In genomic region chr7:66524738-66525137, GRCh38 we compare ENCODE assay signal across 11 cellular contexts.
DNase-seq lines count a peak whose midpoint lies in the region; ATAC-seq and TF ChIP-seq lines count a peak whose summit lies in the region.
"Had no signal": no experiment of that assay in that cellular context is flagged by ENCODE, and none has a peak within 500 bp of the region (broad histone marks: within the 10 kb centered on the region; RNA-seq: fewer than 3 reads in every experiment).

No MANE protein-coding gene starts in this region.

- H3K9me3 Mint-ChIP-seq in CD4-positive, alpha-beta T cell = no peaks in the 10 kb centered on the region
- no peaks in the 10 kb centered on the region for H3K9me3 Mint-ChIP-seq in naive thymus-derived CD4-positive, alpha-beta T cell
- no peaks in the 10 kb centered on the region for H3K9me3 Mint-ChIP-seq in stimulated activated effector memory CD8-positive, alpha-beta T cell treated with anti-CD3 and anti-CD28 coated beads, Interleukin-12 subunit alpha, Interleukin-12 subunit beta, amount 100 ng/mL, for 72 hours

- CTCF ChIA-PET in CD4-positive, alpha-beta T cell (lab: Charles Lee) = no interaction called here
- CTCF ChIA-PET in Panc1 (lab: Charles Lee) = no interaction called here
- CTCF ChIA-PET in naive thymus-derived CD4-positive, alpha-beta T cell (lab: Charles Lee) = interaction anchor here (0.5 kb wide), 1 partner anchor 385 kb away, joined by 3 read pairs; no protein-coding TSS in a partner anchor

- H3K27ac ChIP-seq in CD4-positive, alpha-beta T cell (ENCODE audit: low read depth, low read length) = no peak overlapping the region
- H3K27ac ChIP-seq in Panc1 (ENCODE audit: low read length) = no peak overlapping the region
- H3K27ac ChIP-seq in naive thymus-derived CD4-positive, alpha-beta T cell (ENCODE audit: low read depth, low read length) = no peak overlapping the region
- no peak overlapping the region for H3K27ac ChIP-seq in dorsolateral prefrontal cortex

- no peak overlapping the region for H3K4me3 Mint-ChIP-seq in CD4-positive, alpha-beta T cell
- H3K4me3 Mint-ChIP-seq in naive thymus-derived CD4-positive, alpha-beta T cell = no peak overlapping the region
- H3K4me3 Mint-ChIP-seq in stimulated activated effector memory CD8-positive, alpha-beta T cell treated with anti-CD3 and anti-CD28 coated beads, Interleukin-12 subunit alpha, Interleukin-12 subunit beta, amount 100 ng/mL, for 72 hours = no peak overlapping the region
- H3K4me3 Mint-ChIP-seq: CD14-positive monocyte had no signal

- H3K27ac Mint-ChIP-seq in CD4-positive, alpha-beta T cell = peak overlapping the region; percentile 12
- peak overlapping the region in 5 of 9 donors; percentile 26 to 77 (median 51) for H3K27ac Mint-ChIP-seq in naive thymus-derived CD4-positive, alpha-beta T cell
- H3K27ac Mint-ChIP-seq in stimulated activated effector memory CD8-positive, alpha-beta T cell treated with anti-CD3 and anti-CD28 coated beads, Interleukin-12 subunit alpha, Interleukin-12 subunit beta, amount 100 ng/mL, for 72 hours = peak overlapping the region; percentile 80

- no peak for TF ChIP-seq CTCF in CD4-positive, alpha-beta T cell (IDR thresholded peaks at IDR 0.05)
- TF ChIP-seq CTCF in Panc1 (IDR thresholded peaks at IDR 0.05) = no peak
- no peak for TF ChIP-seq CTCF in dorsolateral prefrontal cortex (IDR thresholded peaks at IDR 0.05 in 54 of 56, conservative IDR thresholded peaks at IDR 0.05 in 2 of 56; ENCODE audit: low read depth in 1 of 56, partially characterized antibody in 56 of 56)

- BruUV-seq in Panc1 (replicated peaks; lab: Mats Ljungman, UMichigan) = no TSS peak

- no peaks in the 10 kb centered on the region for H3K4me1 ChIP-seq in Panc1 (ENCODE audit: control insufficient read depth, insufficient read depth, low read length)
- H3K4me1 ChIP-seq in naive thymus-derived CD4-positive, alpha-beta T cell (ENCODE audit: control insufficient read depth in 2 of 2, insufficient read depth in 2 of 2, low read length in 2 of 2) = no peaks in the 10 kb centered on the region

- POLR2A ChIA-PET in CD4-positive, alpha-beta T cell (lab: Charles Lee) = no interaction called here
- POLR2A ChIA-PET in Panc1 (lab: Charles Lee) = no interaction called here
- POLR2A ChIA-PET in naive thymus-derived CD4-positive, alpha-beta T cell (lab: Charles Lee) = no interaction called here

- H3K27me3 Mint-ChIP-seq in CD4-positive, alpha-beta T cell = no peaks in the 10 kb centered on the region
- no peaks in the 10 kb centered on the region for H3K27me3 Mint-ChIP-seq in naive thymus-derived CD4-positive, alpha-beta T cell

- H3K9me3 ChIP-seq in CD4-positive, alpha-beta T cell (ENCODE audit: control insufficient read depth, low read length) = no peaks in the 10 kb centered on the region
- H3K9me3 ChIP-seq in Panc1 (ENCODE audit: control insufficient read depth, insufficient read depth, low read depth, low read length) = no peaks in the 10 kb centered on the region
- H3K9me3 ChIP-seq in naive thymus-derived CD4-positive, alpha-beta T cell (ENCODE audit: control insufficient read depth in 2 of 3, low read length in 3 of 3) = no peaks in the 10 kb centered on the region

- no peaks in the 10 kb centered on the region for H3K27me3 ChIP-seq in CD4-positive, alpha-beta T cell (ENCODE audit: control insufficient read depth, insufficient read depth, low read length)
- H3K27me3 ChIP-seq in Panc1 (ENCODE audit: control insufficient read depth, insufficient read depth, low read length) (no peaks in the 10 kb centered on the region), dorsolateral prefrontal cortex (no peaks in the 10 kb centered on the region)
- H3K27me3 ChIP-seq in naive thymus-derived CD4-positive, alpha-beta T cell (ENCODE audit: control insufficient read depth in 2 of 2, insufficient read depth in 2 of 2, low read length in 2 of 2) = no peaks in the 10 kb centered on the region

- H3K36me3 ChIP-seq in Panc1 (ENCODE audit: control insufficient read depth, insufficient read depth, low read length) = no peaks in the 10 kb centered on the region
- H3K36me3 ChIP-seq in naive thymus-derived CD4-positive, alpha-beta T cell (ENCODE audit: control insufficient read depth in 2 of 3, insufficient read depth in 3 of 3, low read length in 3 of 3) = peaks cover 0 to 4% (median 0%) of the 10 kb centered on the region in 3 experiments

- no peak for ATAC-seq in CD4-positive, alpha-beta T cell (ENCODE audit: poor library complexity)
- peak; percentile 22; the same call in 1 of the 2 replicates for ATAC-seq in Panc1
- no peak for ATAC-seq in naive thymus-derived CD4-positive, alpha-beta T cell
- ATAC-seq in stimulated activated effector memory CD8-positive, alpha-beta T cell treated with anti-CD3 and anti-CD28 coated beads, Interleukin-12 subunit alpha, Interleukin-12 subunit beta, amount 100 ng/mL, for 72 hours = no peak
- ATAC-seq: HCT116 had no signal

- H3K4me1 Mint-ChIP-seq in CD4-positive, alpha-beta T cell (ENCODE audit: low read depth) = no peaks in the 10 kb centered on the region
- H3K4me1 Mint-ChIP-seq in naive thymus-derived CD4-positive, alpha-beta T cell = peaks cover 0 to 5% (median 0%) of the 10 kb centered on the region in 7 donors
- H3K4me1 Mint-ChIP-seq in stimulated activated effector memory CD8-positive, alpha-beta T cell treated with anti-CD3 and anti-CD28 coated beads, Interleukin-12 subunit alpha, Interleukin-12 subunit beta, amount 100 ng/mL, for 72 hours = peaks cover 10% of the 10 kb centered on the region

- H3K4me3 ChIP-seq in Panc1 (ENCODE audit: low read depth in 2 of 2, low read length in 2 of 2) = no peak overlapping the region
- H3K4me3 ChIP-seq in naive thymus-derived CD4-positive, alpha-beta T cell (ENCODE audit: low read length) = no peak overlapping the region
- H3K4me3 ChIP-seq in dorsolateral prefrontal cortex = no peak overlapping the region

- DNase-seq in CD4-positive, alpha-beta T cell = no peak
- DNase-seq in Panc1 (ENCODE audit: low read depth, low spot score) (no peak), SKM-1 (lab: John Stamatoyannopoulos, UW; ENCODE audit: unreplicated experiment) (no peak), dorsolateral prefrontal cortex (no peak), 8988T (no peak)
- DNase-seq in naive thymus-derived CD4-positive, alpha-beta T cell = no peak
- DNase-seq in stimulated activated effector memory CD8-positive, alpha-beta T cell treated with anti-CD3 and anti-CD28 coated beads, Interleukin-12 subunit alpha, Interleukin-12 subunit beta, amount 100 ng/mL, for 72 hours (ENCODE audit: low spot score in 2 of 2) = no peak
- DNase-seq: Calu3, DMS 273 treated with DMSO at 0.1 percent for 48 hours had no signal

- intact Hi-C loops in CD4-positive, alpha-beta T cell (cut with DNase I, micrococcal nuclease) = no loop called here
- intact Hi-C loops in Panc1 (cut with micrococcal nuclease; ENCODE audit: unreplicated experiment) = no loop called here
- intact Hi-C loops in naive thymus-derived CD4-positive, alpha-beta T cell (cut with micrococcal nuclease) = loop anchor here in 1 of 2 donors (10.0 kb wide), 1 partner anchor 60 kb away; no protein-coding TSS in a partner anchor
- intact Hi-C loops in dorsolateral prefrontal cortex (cut with DNase I) = no loop called here

- no peaks in the 10 kb centered on the region for H3K36me3 Mint-ChIP-seq in CD4-positive, alpha-beta T cell (ENCODE audit: low read depth)
- H3K36me3 Mint-ChIP-seq in naive thymus-derived CD4-positive, alpha-beta T cell = peaks cover 0 to 4% (median 0%) of the 10 kb centered on the region in 5 donors
- H3K36me3 Mint-ChIP-seq in stimulated activated effector memory CD8-positive, alpha-beta T cell treated with anti-CD3 and anti-CD28 coated beads, Interleukin-12 subunit alpha, Interleukin-12 subunit beta, amount 100 ng/mL, for 72 hours = peaks cover 6% of the 10 kb centered on the region

- in situ Hi-C loops in Panc1 (cut with HindIII; ENCODE audit: low pct_unique_long_range_greater_than_20kb, low sequenced_read_pairs) = no loop called here

Comparison
In these comparisons a context has a peak if more than half of its experiments do, and no peak if none do; other contexts are left out.
1. H3K27ac Mint-ChIP-seq: peak in every context shown above with its lines; median percentile 80 in stimulated activated effector memory CD8-positive, alpha-beta T cell treated with anti-CD3 and anti-CD28 coated beads, Interleukin-12 subunit alpha, Interleukin-12 subunit beta, amount 100 ng/mL, for 72 hours; 51 in naive thymus-derived CD4-positive, alpha-beta T cell; 12 in CD4-positive, alpha-beta T cell.